In the genomic region with DNA sequence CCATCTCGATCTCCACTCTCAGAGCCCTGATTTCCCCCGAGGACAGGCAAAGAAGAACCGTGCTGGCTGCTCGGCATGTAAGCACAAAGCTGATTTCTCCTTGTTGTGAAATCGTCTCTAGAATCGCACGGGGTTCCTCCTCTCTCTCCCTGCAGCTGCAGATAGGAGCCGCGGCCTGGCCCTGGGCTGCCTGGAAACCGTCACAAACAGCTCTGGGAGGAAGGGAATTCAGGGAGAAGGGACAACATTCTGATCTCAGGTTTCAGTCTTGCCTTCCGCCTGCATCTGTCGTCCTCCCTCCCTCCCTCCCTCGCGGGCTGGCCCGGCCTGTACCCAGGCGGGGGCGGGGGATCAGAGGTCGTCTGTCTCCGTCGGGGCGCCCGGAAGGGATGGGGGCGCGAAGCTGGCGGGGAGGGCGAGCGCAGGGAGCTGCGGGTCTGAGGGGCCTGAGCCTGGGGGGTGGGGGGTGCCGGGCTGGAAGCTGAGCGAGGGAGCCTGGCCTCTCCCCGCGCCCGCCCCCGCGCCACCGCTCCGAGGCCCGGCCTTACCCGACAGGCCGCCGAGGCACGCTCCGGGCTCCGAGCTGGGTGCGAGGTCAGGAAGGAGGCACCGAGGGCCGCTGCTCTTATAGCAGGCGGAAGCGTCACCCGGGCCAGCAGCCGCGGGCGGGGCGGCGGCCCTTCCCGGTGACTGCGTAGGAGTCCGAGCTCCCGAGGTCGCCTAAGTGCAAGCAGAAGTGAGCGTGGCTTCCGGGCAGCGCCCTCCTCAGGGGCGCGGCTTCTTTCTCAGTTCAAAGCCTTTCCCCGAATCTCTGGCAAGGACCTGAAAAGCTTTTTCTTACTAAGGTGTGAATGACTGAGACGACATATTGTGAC, we compare ENCODE assay signal across 8 cellular contexts.
DNase-seq lines count a peak whose midpoint lies in the region; ATAC-seq and TF ChIP-seq lines count a peak whose summit lies in the region.

Gene SERPINB1, minus strand, starts transcription at position 600 of the 875 bp plus-strand sequence. CDS start 1,277 bp downstream, outside the sequence.

- no peaks in the 10 kb centered on the region for H3K27me3 ChIP-seq in OCI-LY1 (ENCODE audit: insufficient read depth, low read length)

- TF ChIP-seq CTCF in OCI-LY1 (IDR thresholded peaks at IDR 0.05; ENCODE audit: low read length) = no peak
- no peak for TF ChIP-seq CTCF in epithelial cell of esophagus (IDR thresholded peaks at IDR 0.05; ENCODE audit: insufficient read depth, low read depth, low read length, missing control alignments)

- H3K36me3 ChIP-seq in OCI-LY1 (ENCODE audit: insufficient read depth, low read length) = peaks cover 21% of the 10 kb centered on the region

- H3K4me3 ChIP-seq in OCI-LY1 (ENCODE audit: low read depth, low read length, poor library complexity, severe bottlenecking) (peak within 1 kb of the TSS; percentile 69), epithelial cell of esophagus (ENCODE audit: low read length) (peak within 1 kb of the TSS; percentile 31)

- H3K79me2 ChIP-seq in OCI-LY1 (ENCODE audit: insufficient read depth, low read length) = no peaks in the 10 kb centered on the region

- no peaks in the 10 kb centered on the region for H4K20me1 ChIP-seq in OCI-LY1 (ENCODE audit: insufficient read depth, low read length)

- H3F3A ChIP-seq in OCI-LY1 (ENCODE audit: insufficient read depth, low read length) = 0 out of 2 replicates have a peak, but pooled peaks cover 3% of the 10 kb centered on the region

- H3K4me2 ChIP-seq in OCI-LY1 (ENCODE audit: low read length) = peak within 1 kb of the TSS; percentile 68

- 0 out of 2 replicates have a peak within 1 kb of the TSS, but pooled peaks have one; percentile 44 for H2AFZ ChIP-seq in OCI-LY1 (ENCODE audit: low read length)

- peak within 1 kb of the TSS; percentile 75 for H3K9ac ChIP-seq in OCI-LY1 (ENCODE audit: low read length)

- ATAC-seq in GM19023 (IDR thresholded peaks at IDR 0.05; ENCODE audit: unreplicated experiment) = peak; percentile 78

- DNase-seq in AG08395 (ENCODE audit: low spot score) (peak; percentile 80), HK-2 (ENCODE audit: unreplicated experiment) (peak; percentile 77), activated T-cell treated with anti-CD3 and anti-CD28 coated beads for 4 hours (peak; percentile 56), epithelial cell of esophagus (ENCODE audit: low read depth) (peak; percentile 94), midbrain (lab: John Stamatoyannopoulos, UW) (peak; percentile 63)
- peak; percentile 55 to 71 for DNase-seq in stimulated activated CD8-positive, alpha-beta memory T cell treated with anti-CD3 and anti-CD28 coated beads, Interleukin-15, amount 100 ng/mL, for 4 hours (ENCODE audit: low read depth in 2 of 2)

- H3K9me2 ChIP-seq in OCI-LY1 (ENCODE audit: low read depth, low read length) = no peaks in the 10 kb centered on the region

- H3K4me1 ChIP-seq in OCI-LY1 (ENCODE audit: insufficient read depth, low read length, severe bottlenecking) = peaks cover 56% of the 10 kb centered on the region

- peak within 1 kb of the TSS; percentile 64 for H3K27ac ChIP-seq in OCI-LY1 (ENCODE audit: low read depth, low read length, poor library complexity, severe bottlenecking)

- H3K9me3 ChIP-seq in OCI-LY1 (ENCODE audit: low read length) = no peaks in the 10 kb centered on the region

Comparison
In these comparisons a context has a peak if more than half of its experiments do, and no peak if none do; other contexts are left out.
1. Peak in every context shown above with its lines: DNase-seq, ATAC-seq, H3K4me3 ChIP-seq and H3K27ac ChIP-seq.